23 cellular contexts compared by ENCODE assay signal in genomic region chr3:81041331-81041730, GRCh38.
A peak's percentile ranks its signal among the peaks of the same experiment; 100 is the strongest.
DNase-seq lines count a peak whose midpoint lies in the region; ATAC-seq and TF ChIP-seq lines count a peak whose summit lies in the region.
"Had no signal": no experiment of that assay in that cellular context is flagged by ENCODE, and none has a peak within 500 bp of the region (broad histone marks: within the 10 kb centered on the region; RNA-seq: fewer than 3 reads in every experiment).

No MANE protein-coding gene starts in this region.

- ATAC-seq in left cardiac atrium, result no peak
- ATAC-seq: CD8-positive, alpha-beta T cell; HepG2 had no signal

- no peak overlapping the region for H3K23ac ChIP-seq in mesendoderm (ENCODE audit: low read length)

- no peak overlapping the region for H3K56ac ChIP-seq in mesendoderm (ENCODE audit: low read length)

- TF ChIP-seq CTCF in choroid plexus epithelial cell (conservative IDR thresholded peaks at IDR 0.05; ENCODE audit: low read depth, low read length), result no peak
- TF ChIP-seq CTCF in GM10248 (IDR thresholded peaks at IDR 0.05; ENCODE audit: control extremely low read depth, extremely low read depth, low read depth, missing control alignments), result no peak

- DNase-seq in GM23248 (peak; percentile 0), M059J (ENCODE audit: low read depth) (peak; percentile 2), choroid plexus epithelial cell (ENCODE audit: low read depth) (peak; percentile 17), kidney tubule cell (ENCODE audit: low spot score) (peak; percentile 63), mesendoderm (no peak), left cardiac atrium (no peak), GM10248 (ENCODE audit: extremely low spot score) (no peak)
- DNase-seq: Calu3; CD8-positive, alpha-beta T cell; DMS79 treated with DMSO at 0.1 percent for 48 hours; MG63; NCI-H1105 treated with DMSO at 0.1 percent for 48 hours; NCI-H146; NCI-H2029; NCI-H2227 treated with DMSO at 0.1 percent for 48 hours; NCI-H510A; NK-92 treated with Interleukin-12 subunit alpha and Interleukin-12 subunit beta, amount 100 ng/mL, for 24 hours; PC-9; Right ventricle myocardium superior; RPMI8226 had no signal

- no peak overlapping the region for H2BK15ac ChIP-seq in mesendoderm (replicated peaks; ENCODE audit: low read depth)

- H4K5ac ChIP-seq in mesendoderm (ENCODE audit: low read length), result no peak overlapping the region

- no peak overlapping the region for H2BK120ac ChIP-seq in mesendoderm (ENCODE audit: low read depth, low read length)

- no peaks in the 10 kb centered on the region for H3K9me3 ChIP-seq in GM23248 (ENCODE audit: low read depth)
- H3K9me3 ChIP-seq: MG63, SJSA1 had no signal

- H4K8ac ChIP-seq in mesendoderm (ENCODE audit: low read depth, low read length), result no peak overlapping the region

- H3K27me3 ChIP-seq in GM23248 (replicated peaks; ENCODE audit: insufficient read depth), result no peaks in the 10 kb centered on the region
- H3K27me3 ChIP-seq in mesendoderm (ENCODE audit: insufficient read depth, low read length, poor library complexity), result no peaks in the 10 kb centered on the region
- H3K27me3 ChIP-seq: MG63, SJSA1 had no signal

- H3K4me1 ChIP-seq in GM23248 (ENCODE audit: insufficient read depth) (no peaks in the 10 kb centered on the region), mesendoderm (ENCODE audit: control insufficient read depth, low read depth, low read length) (no peaks in the 10 kb centered on the region)
- H3K4me1 ChIP-seq: SJSA1 had no signal

- no peak overlapping the region for H3K18ac ChIP-seq in mesendoderm (ENCODE audit: low read length)

- H3K9me2 ChIP-seq in GM23248 (ENCODE audit: insufficient read depth), result no peaks in the 10 kb centered on the region

- no peaks in the 10 kb centered on the region for H3K79me1 ChIP-seq in mesendoderm (ENCODE audit: low read length)

- H3K27ac ChIP-seq in GM23248, result no peak overlapping the region
- H3K27ac ChIP-seq in mesendoderm (ENCODE audit: low read depth, low read length), result no peak overlapping the region
- H3K27ac ChIP-seq: C4-2B, PC-9, SJSA1 had no signal

- H3K4me2 ChIP-seq in GM23248 (ENCODE audit: unreplicated experiment) (no peak overlapping the region), mesendoderm (ENCODE audit: low read length) (no peak overlapping the region)
- H3K4me2 ChIP-seq: PC-9 had no signal

- intact Hi-C loops in left cardiac atrium (cut with DNase I), result no loop called here

- H4K20me1 ChIP-seq in GM23248 (ENCODE audit: insufficient read depth), result no peaks in the 10 kb centered on the region

- in situ Hi-C loops in GM23248 (cut with MboI), result no loop called here

- H3K4me3 ChIP-seq in GM23248, result no peak overlapping the region
- H3K4me3 ChIP-seq in choroid plexus epithelial cell (ENCODE audit: low read depth, low read length), result no peak overlapping the region
- H3K4me3 ChIP-seq in mesendoderm (ENCODE audit: low read length), result no peak overlapping the region
- H3K4me3 ChIP-seq: MG63, PC-9, SJSA1 had no signal

- WGBS in GM23248 (ENCODE audit: low coverage in 1 of 2, low lambda C conversion rate in 2 of 2, missing lambda C conversion rate in 2 of 2), 2 experiments, result 34 to 39% methylated on average over 2 of the region's 2 CpGs
- WGBS in mesendoderm (ENCODE audit: extremely low coverage, insufficient coverage, low lambda C conversion rate), result no CpG with 5 or more reads among the region's 2 CpGs

- H3K9ac ChIP-seq in GM23248 (no peak overlapping the region), mesendoderm (ENCODE audit: low read length) (no peak overlapping the region)

- H3K4ac ChIP-seq in mesendoderm (ENCODE audit: low read depth, low read length), result no peak overlapping the region

- no peaks in the 10 kb centered on the region for H3K36me3 ChIP-seq in GM23248 (ENCODE audit: low read depth)
- no peaks in the 10 kb centered on the region for H3K36me3 ChIP-seq in mesendoderm (ENCODE audit: control insufficient read depth, insufficient read depth, low read length)
- H3K36me3 ChIP-seq: MG63, SJSA1 had no signal

- H2AK5ac ChIP-seq in mesendoderm (ENCODE audit: low read length), result no peak overlapping the region

- no peaks in the 10 kb centered on the region for H3F3A ChIP-seq in GM23248 (ENCODE audit: insufficient read depth)

- CTCF ChIA-PET in GM10248 (lab: Yijun Ruan, JAX), result no interaction called here

- H3K79me2 ChIP-seq in GM23248 (ENCODE audit: insufficient read depth), result no peaks in the 10 kb centered on the region
- H3K79me2 ChIP-seq in mesendoderm (ENCODE audit: control insufficient read depth, insufficient read depth, low read length), result no peaks in the 10 kb centered on the region

- H2BK5ac ChIP-seq in mesendoderm (ENCODE audit: low read length), result no peak overlapping the region

- H2AFZ ChIP-seq in GM23248, result no peak overlapping the region
- H2AFZ ChIP-seq: PC-9 had no signal

- POLR2A ChIA-PET in GM10248 (lab: Yijun Ruan, JAX), result no interaction called here

Comparison
In these comparisons a context has a peak if more than half of its experiments do, and no peak if none do; other contexts are left out.
1. DNase-seq: peak in GM23248 (single experiment), M059J (single experiment), choroid plexus epithelial cell (single experiment) and kidney tubule cell (single experiment); none in mesendoderm (single experiment), left cardiac atrium (single experiment) and GM10248 (single experiment).